Comparison of ENCODE assay signal across 2 cellular contexts in the genomic region with DNA sequence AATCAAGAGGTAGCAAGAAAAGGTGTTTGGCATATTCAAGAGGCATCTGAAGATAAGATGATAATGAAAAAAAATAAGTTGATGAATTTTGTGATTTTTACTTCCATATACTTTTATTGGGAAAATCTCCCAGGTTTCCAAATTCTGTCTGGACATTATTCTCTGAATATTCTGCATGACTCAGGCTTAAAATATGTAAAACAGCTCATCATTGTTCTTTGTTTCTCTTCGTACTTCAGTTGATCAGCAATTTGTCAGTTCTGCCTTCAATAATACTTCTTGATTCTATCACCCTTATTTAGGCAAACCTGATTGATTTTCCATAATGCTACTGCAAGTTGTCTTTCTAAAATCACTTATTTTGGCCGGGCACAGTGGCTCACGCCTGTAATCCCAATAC.
TF ChIP-seq lines count a peak whose summit lies in the region.

No MANE protein-coding gene starts in this region.

TF ChIP-seq in SK-N-SH, 30 proteins besides CTCF, POLR2A, EP300 and RAD21:
- TF ChIP-seq CHD2 (IDR thresholded peaks at IDR 0.05; ENCODE audit: low read length, partially characterized antibody) (no peak), JUND (IDR thresholded peaks at IDR 0.05) (peak; percentile 60), RXRA (IDR thresholded peaks at IDR 0.05; ENCODE audit: borderline replicate concordance, low read depth) (no peak), FOSL2 (IDR thresholded peaks at IDR 0.05; ENCODE audit: borderline replicate concordance, low read depth) (peak; percentile 48; the same call in 1 of the 2 replicates)
- TF ChIP-seq, protein P1, sequence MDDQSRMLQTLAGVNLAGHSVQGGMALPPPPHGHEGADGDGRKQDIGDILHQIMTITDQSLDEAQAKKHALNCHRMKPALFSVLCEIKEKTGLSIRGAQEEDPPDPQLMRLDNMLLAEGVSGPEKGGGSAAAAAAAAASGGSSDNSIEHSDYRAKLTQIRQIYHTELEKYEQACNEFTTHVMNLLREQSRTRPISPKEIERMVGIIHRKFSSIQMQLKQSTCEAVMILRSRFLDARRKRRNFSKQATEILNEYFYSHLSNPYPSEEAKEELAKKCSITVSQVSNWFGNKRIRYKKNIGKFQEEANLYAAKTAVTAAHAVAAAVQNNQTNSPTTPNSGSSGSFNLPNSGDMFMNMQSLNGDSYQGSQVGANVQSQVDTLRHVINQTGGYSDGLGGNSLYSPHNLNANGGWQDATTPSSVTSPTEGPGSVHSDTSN (IDR thresholded peaks at IDR 0.05): 0 out of 2 replicates have a peak, but pooled peaks have one; percentile 27

TF ChIP-seq in SK-N-SH treated with all-trans-retinoic acid at 6 μM for 48 hours, 23 proteins besides CTCF, POLR2A, EP300 and RAD21:
- no peak for TF ChIP-seq RARB (CRISPR knock-in tag; IDR thresholded peaks at IDR 0.05)
- TF ChIP-seq ESRRG (CRISPR knock-in tag; IDR thresholded peaks at IDR 0.05): no peak
- no peak for TF ChIP-seq ISL1 (CRISPR knock-in tag; IDR thresholded peaks at IDR 0.05)
- TF ChIP-seq ZFP3 (CRISPR knock-in tag; IDR thresholded peaks at IDR 0.05): no peak
- no peak for TF ChIP-seq PPARA (CRISPR knock-in tag; IDR thresholded peaks at IDR 0.05; ENCODE audit: borderline replicate concordance)
- TF ChIP-seq OSR1 (CRISPR knock-in tag; IDR thresholded peaks at IDR 0.05): no peak
- TF ChIP-seq CSDC2 (CRISPR knock-in tag; IDR thresholded peaks at IDR 0.05): no peak
- TF ChIP-seq TCF4 (CRISPR knock-in tag; IDR thresholded peaks at IDR 0.05; ENCODE audit: borderline replicate concordance): no peak
